15 cellular contexts compared by ENCODE assay signal in the genomic region with DNA sequence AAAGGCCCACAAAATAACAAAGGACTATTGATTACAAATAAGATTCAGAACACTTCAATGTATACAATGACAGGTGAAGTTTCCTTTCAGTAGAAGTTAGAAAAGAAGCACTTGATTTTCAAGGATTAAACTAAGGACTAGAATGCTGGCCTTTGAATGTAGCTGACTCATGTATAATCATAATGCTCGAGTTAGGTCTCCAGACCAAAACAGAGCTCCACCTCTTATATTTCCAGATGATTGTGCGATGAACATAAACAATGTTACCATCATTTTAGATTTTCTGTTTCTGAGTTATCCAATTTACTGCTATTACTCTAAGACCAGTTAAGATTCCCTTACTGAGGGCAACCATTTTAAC. TPM values are rescaled to one million over a fixed set of nuclear protein-coding genes. Genes with fewer than 3 reads are reported as not detected.
A peak's percentile ranks its signal among the peaks of the same experiment; 100 is the strongest.
DNase-seq lines count a peak whose midpoint lies in the region; ATAC-seq and TF ChIP-seq lines count a peak whose summit lies in the region.
"Had no signal": no experiment of that assay in that cellular context is flagged by ENCODE, and none has a peak within 500 bp of the region (broad histone marks: within the 10 kb centered on the region; RNA-seq: fewer than 3 reads in every experiment).

No MANE protein-coding gene starts in this region.

- no peak for ATAC-seq in HG02588 (IDR thresholded peaks at IDR 0.05; ENCODE audit: unreplicated experiment)
- ATAC-seq: activated CD4-positive, CD25-positive, alpha-beta regulatory T cell treated with anti-CD3 and anti-CD28 coated beads, Interleukin-2, amount 50 U/mL, for 24 hours had no signal

- H3K36me3 Mint-ChIP-seq in activated CD4-positive, alpha-beta memory T cell treated with anti-CD3 and anti-CD28 coated beads, Interleukin-2, amount 10 ng/mL, durations not matched to agents 7 days and 5 days (ENCODE audit: low read depth), result peaks cover 53% of the 10 kb centered on the region
- H3K36me3 Mint-ChIP-seq in immature natural killer cell, result peaks cover 4 to 33% (median 15%) of the 10 kb centered on the region in 3 donors

- H3K4me3 ChIP-seq in cardiac muscle cell (no peak overlapping the region), right atrium auricular region (no peak overlapping the region), transverse colon (no peak overlapping the region), OCI-LY7 (ENCODE audit: low read depth, low read length, poor library complexity, severe bottlenecking) (no peak overlapping the region)
- H3K4me3 ChIP-seq: Peyer's patch had no signal

- no TSS peak for BruUV-seq in OCI-LY7 (replicated peaks; lab: Mats Ljungman, UMichigan)

- CTCF ChIA-PET in activated CD4-positive, alpha-beta memory T cell treated with anti-CD3 and anti-CD28 coated beads, Interleukin-2, amount 10 ng/mL, durations not matched to agents 7 days and 5 days (lab: Charles Lee), result interaction anchor here (0.6 to 1.2 kb wide), 2 partner anchors 36 to 215 kb away, joined by 3 to 5 read pairs; no protein-coding TSS in a partner anchor
- CTCF ChIA-PET in OCI-LY7 (lab: Charles Lee; ENCODE audit: unreplicated experiment), result interaction anchor here (0.5 kb wide), 1 partner anchor 99 kb away, joined by 3 read pairs; no protein-coding TSS in a partner anchor

- no peak for TF ChIP-seq CTCF in cardiac muscle cell (IDR thresholded peaks at IDR 0.05; ENCODE audit: low read depth, low read length)
- TF ChIP-seq CTCF in right atrium auricular region (IDR thresholded peaks at IDR 0.05), result no peak
- TF ChIP-seq CTCF in transverse colon (IDR thresholded peaks at IDR 0.05), result no peak
- TF ChIP-seq CTCF in OCI-LY7 (conservative IDR thresholded peaks at IDR 0.05; ENCODE audit: low read length), result no peak

- H3K4me1 ChIP-seq in cardiac muscle cell (ENCODE audit: low read depth) (peaks cover 26% of the 10 kb centered on the region), right atrium auricular region (no peaks in the 10 kb centered on the region), transverse colon (peaks cover 13 to 21% (median 15%) of the 10 kb centered on the region in 4 donors), OCI-LY7 (ENCODE audit: insufficient read depth, low read length, poor library complexity, severe bottlenecking) (no peaks in the 10 kb centered on the region)

- H3K27ac Mint-ChIP-seq in activated CD4-positive, alpha-beta memory T cell treated with anti-CD3 and anti-CD28 coated beads, Interleukin-2, amount 10 ng/mL, durations not matched to agents 7 days and 5 days, result peak overlapping the region; percentile 48
- H3K27ac Mint-ChIP-seq in immature natural killer cell, result peak overlapping the region in 4 of 6 donors; percentile 18 to 55 (median 38)
- H3K27ac Mint-ChIP-seq: dendritic cell treated with granulocyte-macrophage colony-stimulating factor and Interleukin-4, amounts not matched to agents 40 ng/mL and 50 ng/mL, for 4 days had no signal

- no peaks in the 10 kb centered on the region for H3K9me2 ChIP-seq in OCI-LY7 (ENCODE audit: insufficient read depth, low read length)

- peaks cover 5% of the 10 kb centered on the region; the same call in 1 of the 2 replicates for H3K79me2 ChIP-seq in OCI-LY7 (ENCODE audit: insufficient read depth, low read depth, low read length)

- no peak for DNase-seq in cardiac muscle cell (ENCODE audit: low read depth in 1 of 2, low spot score in 1 of 2)
- DNase-seq in right atrium auricular region (ENCODE audit: low spot score), result no peak
- DNase-seq in activated CD4-positive, alpha-beta memory T cell treated with anti-CD3 and anti-CD28 coated beads, Interleukin-2, amount 10 ng/mL, durations not matched to agents 7 days and 5 days, result no peak
- DNase-seq in immature natural killer cell, result no peak
- no peak for DNase-seq in transverse colon
- no peak for DNase-seq in DMS 273 treated with DMSO at 0.1 percent for 48 hours (lab: John Stamatoyannopoulos, UW)
- DNase-seq in OCI-LY7 (ENCODE audit: low spot score), result no peak
- DNase-seq: activated T-cell treated with anti-CD3 and anti-CD28 coated beads, Interleukin-2, amount 50 U/mL, for 1 hour; AML-193; mesenchymal stem cell; NCI-H526 treated with DMSO at 0.1 percent for 48 hours; Peyer's patch had no signal

- H3K27ac ChIP-seq in cardiac muscle cell (peak overlapping the region; percentile 70), right atrium auricular region (no peak overlapping the region), transverse colon (peak overlapping the region; percentile 15 to 52 (median 46)), OCI-LY7 (ENCODE audit: low read depth, low read length, poor library complexity, severe bottlenecking) (no peak overlapping the region)
- H3K27ac ChIP-seq: Peyer's patch had no signal

- no peak overlapping the region for H3K4me2 ChIP-seq in OCI-LY7 (ENCODE audit: low read length)

- no peaks in the 10 kb centered on the region for H3K9me3 ChIP-seq in cardiac muscle cell (ENCODE audit: low read depth)
- no peaks in the 10 kb centered on the region for H3K9me3 ChIP-seq in right atrium auricular region
- H3K9me3 ChIP-seq in transverse colon, result no peaks in the 10 kb centered on the region
- H3K9me3 ChIP-seq in OCI-LY7 (ENCODE audit: low read length), result no peaks in the 10 kb centered on the region
- H3K9me3 ChIP-seq: Peyer's patch had no signal

- WGBS in transverse colon (ENCODE audit: low coverage in 1 of 2), 2 donors, result 52 to 68% methylated on average over 2 of the region's 2 CpGs

- no peaks in the 10 kb centered on the region for H4K20me1 ChIP-seq in OCI-LY7 (ENCODE audit: insufficient read depth, low read length)

- intact Hi-C loops in transverse colon (cut with DNase I; ENCODE audit: low total_unique reads) (no loop called here), OCI-LY7 (cut with micrococcal nuclease; ENCODE audit: unreplicated experiment) (loop anchor here (5.0 kb wide), 1 partner anchor 128 kb away; no protein-coding TSS in a partner anchor)

- TF ChIP-seq POLR2A in transverse colon (IDR thresholded peaks at IDR 0.05), result no peak

- no peak for TF ChIP-seq EP300 in transverse colon (IDR thresholded peaks at IDR 0.05; ENCODE audit: low read depth)

- no peaks in the 10 kb centered on the region for H3K27me3 ChIP-seq in cardiac muscle cell
- no peaks in the 10 kb centered on the region for H3K27me3 ChIP-seq in right atrium auricular region
- H3K27me3 ChIP-seq in transverse colon, result no peaks in the 10 kb centered on the region
- H3K27me3 ChIP-seq: Peyer's patch had no signal

- in situ Hi-C loops in transverse colon (cut with MboI; ENCODE audit: low pct_ligation_motif_present in 1 of 4, low pct_unique_long_range_greater_than_20kb in 1 of 4, low sequenced_read_pairs in 3 of 4), result no loop called here

- H3K4me3 Mint-ChIP-seq in activated CD4-positive, alpha-beta memory T cell treated with anti-CD3 and anti-CD28 coated beads, Interleukin-2, amount 10 ng/mL, durations not matched to agents 7 days and 5 days, result no peak overlapping the region
- no peak overlapping the region for H3K4me3 Mint-ChIP-seq in immature natural killer cell
- H3K4me3 Mint-ChIP-seq: dendritic cell treated with granulocyte-macrophage colony-stimulating factor and Interleukin-4, amounts not matched to agents 40 ng/mL and 50 ng/mL, for 4 days had no signal

- POLR2A ChIA-PET in activated CD4-positive, alpha-beta memory T cell treated with anti-CD3 and anti-CD28 coated beads, Interleukin-2, amount 10 ng/mL, durations not matched to agents 7 days and 5 days (lab: Charles Lee), result interaction anchor here (1.1 to 1.4 kb wide), 2 partner anchors 9 to 10 kb away, joined by 3 read pairs; no protein-coding TSS in a partner anchor
- POLR2A ChIA-PET in OCI-LY7 (lab: Charles Lee), result interaction anchor here (1.8 kb wide), 1 partner anchor 10 kb away, joined by 5 read pairs; no protein-coding TSS in a partner anchor

- H2AFZ ChIP-seq in OCI-LY7 (ENCODE audit: low read length), result no peak overlapping the region

- H3K27me3 Mint-ChIP-seq in activated CD4-positive, alpha-beta memory T cell treated with anti-CD3 and anti-CD28 coated beads, Interleukin-2, amount 10 ng/mL, durations not matched to agents 7 days and 5 days, result no peaks in the 10 kb centered on the region
- H3K27me3 Mint-ChIP-seq in immature natural killer cell (ENCODE audit: low read depth in 3 of 3), result no peaks in the 10 kb centered on the region
- H3K27me3 Mint-ChIP-seq: dendritic cell treated with granulocyte-macrophage colony-stimulating factor and Interleukin-4, amounts not matched to agents 40 ng/mL and 50 ng/mL, for 4 days had no signal

- H3K4me1 Mint-ChIP-seq in activated CD4-positive, alpha-beta memory T cell treated with anti-CD3 and anti-CD28 coated beads, Interleukin-2, amount 10 ng/mL, durations not matched to agents 7 days and 5 days, result peaks cover 17% of the 10 kb centered on the region
- H3K4me1 Mint-ChIP-seq in immature natural killer cell, result peaks cover 14 to 31% of the 10 kb centered on the region in 2 donors

- H3K36me3 ChIP-seq in cardiac muscle cell (peaks cover 24% of the 10 kb centered on the region), right atrium auricular region (peaks cover 24% of the 10 kb centered on the region), transverse colon (peaks cover 0 to 25% (median 12%) of the 10 kb centered on the region in 4 donors), OCI-LY7 (ENCODE audit: insufficient read depth, low read length) (peaks cover 71% of the 10 kb centered on the region)

- no peaks in the 10 kb centered on the region for H3K9me3 Mint-ChIP-seq in activated CD4-positive, alpha-beta memory T cell treated with anti-CD3 and anti-CD28 coated beads, Interleukin-2, amount 10 ng/mL, durations not matched to agents 7 days and 5 days
- H3K9me3 Mint-ChIP-seq in immature natural killer cell, result no peaks in the 10 kb centered on the region
- H3K9me3 Mint-ChIP-seq: dendritic cell treated with granulocyte-macrophage colony-stimulating factor and Interleukin-4, amounts not matched to agents 40 ng/mL and 50 ng/mL, for 4 days had no signal

RNA-seq across cellular contexts. Expression of a gene that starts 40.4 kb away (rescaled TPM):
- total RNA-seq in cardiac muscle cell, result not detected in 2 replicates
- polyA plus RNA-seq in cardiac muscle cell, result not detected in 2 replicates
- total RNA-seq in right atrium auricular region, result not detected
- under 1 TPM; 0.30 to 0.65 TPM for total RNA-seq in activated CD4-positive, alpha-beta memory T cell treated with anti-CD3 and anti-CD28 coated beads, Interleukin-2, amount 10 ng/mL, durations not matched to agents 7 days and 5 days
- not detected for polyA plus RNA-seq in immature natural killer cell
- total RNA-seq in transverse colon, result not detected
- total RNA-seq in OCI-LY7 (2014; rRNA removed; shearing (Covaris generic)), result 0.26 TPM in 1 of 2 replicates, not detected in the other
- not detected in 2 replicates for total RNA-seq in OCI-LY7 (2022)

Comparison
In these comparisons a context has a peak if more than half of its experiments do, and no peak if none do; other contexts are left out.
1. H3K27ac ChIP-seq: peak in cardiac muscle cell (single experiment) and transverse colon (4 of 4); none in right atrium auricular region (0 of 2) and OCI-LY7 (single experiment).